ENCODE assay signal across 1 cellular context in the genomic region with DNA sequence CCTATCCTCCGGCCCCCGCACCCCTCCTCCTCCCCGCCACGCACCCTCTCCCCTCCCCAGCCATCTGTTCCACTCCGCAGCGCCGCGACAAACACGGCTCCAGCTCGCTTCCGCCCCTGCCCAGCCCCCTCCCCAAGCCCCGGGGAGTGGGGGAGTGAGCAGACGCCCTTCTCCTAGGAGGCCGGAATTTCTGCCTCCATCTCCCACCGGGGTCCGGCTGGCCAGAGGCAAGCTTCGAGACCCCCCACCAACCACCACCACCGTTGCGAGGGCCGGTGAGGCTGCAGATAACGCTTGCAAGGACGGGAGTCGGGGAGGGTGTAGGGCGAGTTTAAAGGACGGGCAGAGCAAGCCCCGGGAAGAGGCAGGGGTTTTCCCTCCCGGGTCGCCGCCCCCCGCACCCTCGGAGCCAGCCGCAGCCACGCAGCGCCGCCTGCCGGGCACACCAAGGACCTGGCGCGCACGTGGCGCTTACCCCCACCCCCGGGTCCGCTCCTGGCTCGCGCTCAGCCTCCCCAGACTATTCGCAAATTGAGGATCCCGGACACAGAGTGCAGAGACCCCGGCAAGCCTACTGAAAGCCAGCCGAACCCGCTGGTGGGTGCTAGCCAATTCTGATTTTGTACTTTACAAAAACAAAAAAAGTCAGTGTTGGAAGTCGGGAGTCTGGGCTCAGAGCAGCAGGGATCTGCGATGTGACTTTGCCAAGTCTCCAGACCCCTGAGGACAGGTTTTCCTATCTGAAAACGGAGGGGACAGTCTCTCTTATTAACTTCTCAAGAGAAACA.
A peak's percentile ranks its signal among the peaks of the same experiment; 100 is the strongest.
TF ChIP-seq lines count a peak whose summit lies in the region.

No MANE protein-coding gene starts in this region.

TF ChIP-seq in endothelial cell of umbilical vein, 7 proteins besides CTCF, POLR2A, EP300 and RAD21:
- TF ChIP-seq, protein P1, sequence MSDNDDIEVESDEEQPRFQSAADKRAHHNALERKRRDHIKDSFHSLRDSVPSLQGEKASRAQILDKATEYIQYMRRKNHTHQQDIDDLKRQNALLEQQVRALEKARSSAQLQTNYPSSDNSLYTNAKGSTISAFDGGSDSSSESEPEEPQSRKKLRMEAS (IDR thresholded peaks at IDR 0.05; ENCODE audit: insufficient read depth, insufficient read length): peak; percentile 68
- TF ChIP-seq JUN (IDR thresholded peaks at IDR 0.05; ENCODE audit: borderline replicate concordance, insufficient read depth, insufficient read length, low read depth) (no peak), MYC (IDR thresholded peaks at IDR 0.05; ENCODE audit: low read depth, low read length) (peak; percentile 85), EZH2 (IDR thresholded peaks at IDR 0.05; ENCODE audit: borderline replicate concordance, low read depth, low read length, severe bottlenecking) (peak; percentile 83), POLR2AphosphoS5 (IDR thresholded peaks at IDR 0.05; ENCODE audit: insufficient read depth, low read depth, low read length) (no peak), GATA2 (IDR thresholded peaks at IDR 0.05; ENCODE audit: insufficient read depth, insufficient read length, low read depth, low read length) (no peak), FOS (IDR thresholded peaks at IDR 0.05; ENCODE audit: borderline replicate concordance, insufficient read depth, low read length) (no peak)
